In the genomic region with DNA sequence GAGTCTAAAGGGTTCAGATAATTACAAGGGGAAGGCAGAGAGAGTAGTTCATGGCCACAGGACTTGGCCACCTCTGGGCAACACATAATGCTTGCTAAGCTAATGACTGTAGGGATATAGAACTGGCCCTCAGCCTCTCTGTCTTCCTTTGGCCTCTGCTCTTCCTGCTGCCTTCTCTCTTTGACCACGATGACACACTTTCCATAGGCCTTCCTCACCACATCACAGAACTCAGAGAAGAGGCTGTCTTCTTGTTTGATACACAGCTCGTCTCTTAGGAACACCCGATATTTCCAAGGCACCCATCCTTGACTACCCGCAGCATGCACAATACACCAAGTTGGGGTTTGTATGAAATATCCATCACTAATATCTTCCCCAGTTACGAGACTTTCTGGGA, we compare ENCODE assay signal across 5 cellular contexts. TPM values are rescaled to one million over a fixed set of nuclear protein-coding genes. Genes with fewer than 3 reads are reported as not detected.
"Had no signal": no experiment of that assay in that cellular context is flagged by ENCODE, and none has a peak within 500 bp of the region (broad histone marks: within the 10 kb centered on the region; RNA-seq: fewer than 3 reads in every experiment).

No MANE protein-coding gene starts in this region.

RNA-seq across cellular contexts. Expression of a gene that starts 23.2 kb away (rescaled TPM):
- total RNA-seq: HepG2, HT-29, HT1080, IMR-90, K562 had no signal

RNA-seq across cellular contexts. Expression of a gene that starts 36.7 kb away (rescaled TPM):
- total RNA-seq: HepG2, HT1080, IMR-90, K562 had no signal
